In genomic region chr11:124769804-124770774, GRCh38 we compare ENCODE assay signal across 13 cellular contexts. TPM values are rescaled to one million over a fixed set of nuclear protein-coding genes. Genes with fewer than 3 reads are reported as not detected.
DNase-seq lines count a peak whose midpoint lies in the region; ATAC-seq and TF ChIP-seq lines count a peak whose summit lies in the region.
"Had no signal": no experiment of that assay in that cellular context is flagged by ENCODE, and none has a peak within 500 bp of the region (broad histone marks: within the 10 kb centered on the region; RNA-seq: fewer than 3 reads in every experiment).

No MANE protein-coding gene starts in this region.

- peak; percentile 83 for DNase-seq in EL
- DNase-seq in SW480 (ENCODE audit: low spot score) = peak; percentile 52
- DNase-seq in kidney tubule cell (ENCODE audit: low spot score) = peak; percentile 72
- no peak for DNase-seq in central memory CD4-positive, alpha-beta T cell
- no peak for DNase-seq in esophagus muscularis mucosa (ENCODE audit: extremely low spot score)
- DNase-seq: activated CD4-positive, alpha-beta T cell treated with anti-CD3 and anti-CD28 coated beads, Interleukin-2, amount 50 U/mL, for 48 hours; C1 segment of cervical spinal cord; effector CD4-positive, alpha-beta T cell; NCI-H1048; NCI-H748 treated with DMSO at 0.1 percent for 48 hours had no signal

- no peak for TF ChIP-seq EP300 in esophagus muscularis mucosa (IDR thresholded peaks at IDR 0.05)

- no peak for TF ChIP-seq POLR2A in esophagus muscularis mucosa (IDR thresholded peaks at IDR 0.05; ENCODE audit: low read depth)

- intact Hi-C loops in esophagus muscularis mucosa (cut with DNase I) = no loop called here

- no peaks in the 10 kb centered on the region for H3K27me3 ChIP-seq in esophagus muscularis mucosa

- WGBS in esophagus muscularis mucosa = 96% methylated on average over 8 of the region's 8 CpGs

- H3K4me3 ChIP-seq in esophagus muscularis mucosa = no peak overlapping the region

- H3K36me3 ChIP-seq in esophagus muscularis mucosa = peaks cover 21 to 79% (median 53%) of the 10 kb centered on the region in 4 donors

- H3K4me1 ChIP-seq in esophagus muscularis mucosa = no peaks in the 10 kb centered on the region

- TF ChIP-seq CTCF in esophagus muscularis mucosa (IDR thresholded peaks at IDR 0.05) = no peak

- no peaks in the 10 kb centered on the region for H3K9me3 ChIP-seq in esophagus muscularis mucosa

- no peak overlapping the region for H3K27ac ChIP-seq in esophagus muscularis mucosa (replicated peaks in 1 of 4)

- ATAC-seq in GM21737 (IDR thresholded peaks at IDR 0.05; ENCODE audit: unreplicated experiment) = no peak
- ATAC-seq: activated naive CD4-positive, alpha-beta T cell treated with anti-CD3 and anti-CD28 coated beads, Interleukin-2, amount 50 U/mL, for 72 hours had no signal

RNA-seq across cellular contexts. Expression of gene ESAM, which starts 8.0 kb away (rescaled TPM):
- total RNA-seq in esophagus muscularis mucosa = 10 to 100 TPM; 10.8 to 52.8 (median 41.1) TPM
- total RNA-seq: H1 had no signal

RNA-seq across cellular contexts. Expression of gene VSIG2, which starts 18.0 kb away (rescaled TPM):
- total RNA-seq in esophagus muscularis mucosa = under 1 TPM in 1 of 4 donors, not detected in 3; 0.29 TPM
- total RNA-seq: activated naive CD4-positive, alpha-beta T cell treated with anti-CD3 and anti-CD28 coated beads, Interleukin-2, amount 50 U/mL, for 72 hours; H1 had no signal

RNA-seq across cellular contexts. Expression of gene MSANTD2, which starts 30.1 kb away (rescaled TPM):
- total RNA-seq in esophagus muscularis mucosa = 10 to 100 TPM in 3 of 4 donors, 1 to 10 TPM in 1; 9.6 to 14.0 (median 12.1) TPM

RNA-seq across cellular contexts. Expression of gene NRGN, which starts 30.3 kb away (rescaled TPM):
- 1 to 10 TPM; 1.4 to 2.3 (median 1.6) TPM for total RNA-seq in esophagus muscularis mucosa

Comparison
In these comparisons a context has a peak if more than half of its experiments do, and no peak if none do; other contexts are left out.
1. DNase-seq: peak in EL (single experiment), SW480 (single experiment) and kidney tubule cell (single experiment); none in central memory CD4-positive, alpha-beta T cell (single experiment) and esophagus muscularis mucosa (single experiment).